In genomic region chr15:80615783-80616391, GRCh38 we compare ENCODE assay signal across 9 cellular contexts.
DNase-seq lines count a peak whose midpoint lies in the region; ATAC-seq and TF ChIP-seq lines count a peak whose summit lies in the region.
"Had no signal": no experiment of that assay in that cellular context is flagged by ENCODE, and none has a peak within 500 bp of the region (broad histone marks: within the 10 kb centered on the region; RNA-seq: fewer than 3 reads in every experiment).

No MANE protein-coding gene starts in this region.

- H3K4me3 Mint-ChIP-seq in neural progenitor cell = no peak overlapping the region
- H3K4me3 Mint-ChIP-seq in glutamatergic neuron (ENCODE audit: unreplicated experiment) = no peak overlapping the region

- ATAC-seq in GM21528 (IDR thresholded peaks at IDR 0.05; ENCODE audit: low FRiP score, unreplicated experiment) = no peak

- no peaks in the 10 kb centered on the region for H3K27me3 ChIP-seq in neural progenitor cell

- DNase-seq in DMS53 (lab: John Stamatoyannopoulos, UW) (peak; percentile 80), NCI-H2227 treated with DMSO at 0.1 percent for 48 hours (lab: John Stamatoyannopoulos, UW) (peak; percentile 87), dermis blood vessel endothelial cell (peak; percentile 72), neural progenitor cell (ENCODE audit: low spot score) (no peak), MV-4-11 (lab: John Stamatoyannopoulos, UW) (no peak), glutamatergic neuron (no peak), GM10248 (ENCODE audit: extremely low spot score) (no peak)

- H3K27me3 Mint-ChIP-seq in neural progenitor cell (ENCODE audit: insufficient read depth, low read depth) = no peaks in the 10 kb centered on the region
- H3K27me3 Mint-ChIP-seq in glutamatergic neuron (ENCODE audit: unreplicated experiment) = peaks cover 2% of the 10 kb centered on the region

- H3K4me2 ChIP-seq in neural progenitor cell = no peak overlapping the region

- H3K9ac ChIP-seq in neural progenitor cell = no peak overlapping the region

- H3K79me2 ChIP-seq in neural progenitor cell (ENCODE audit: low read depth) = no peaks in the 10 kb centered on the region

- POLR2A ChIA-PET in GM10248 (lab: Yijun Ruan, JAX) = no interaction called here

- no peak for TF ChIP-seq CTCF in neural progenitor cell (IDR thresholded peaks at IDR 0.05)
- no peak for TF ChIP-seq CTCF in glutamatergic neuron (IDR thresholded peaks at IDR 0.05; ENCODE audit: partially characterized antibody, unreplicated experiment)
- no peak for TF ChIP-seq CTCF in GM10248 (IDR thresholded peaks at IDR 0.05; ENCODE audit: control extremely low read depth, extremely low read depth, low read depth, missing control alignments)

- no peaks in the 10 kb centered on the region for H3K36me3 ChIP-seq in neural progenitor cell
- H3K36me3 ChIP-seq: neutrophil had no signal

- peaks cover 4% of the 10 kb centered on the region for H3K4me1 Mint-ChIP-seq in neural progenitor cell
- H3K4me1 Mint-ChIP-seq in glutamatergic neuron (ENCODE audit: low read depth, unreplicated experiment) = peaks cover 11% of the 10 kb centered on the region

- no peaks in the 10 kb centered on the region for H3K9me3 ChIP-seq in neural progenitor cell (ENCODE audit: low read depth)
- H3K9me3 ChIP-seq: neutrophil had no signal

- H3K4me3 ChIP-seq in neural progenitor cell = no peak overlapping the region

- H3F3A ChIP-seq in neural progenitor cell (ENCODE audit: low read depth) = no peaks in the 10 kb centered on the region

- H3K4me1 ChIP-seq in neural progenitor cell = no peaks in the 10 kb centered on the region

- H3K36me3 Mint-ChIP-seq in neural progenitor cell = no peaks in the 10 kb centered on the region
- H3K36me3 Mint-ChIP-seq in glutamatergic neuron (ENCODE audit: unreplicated experiment) = no peaks in the 10 kb centered on the region

- no peak overlapping the region for H3K27ac ChIP-seq in neural progenitor cell
- H3K27ac ChIP-seq: neutrophil had no signal

- CTCF ChIA-PET in GM10248 (lab: Yijun Ruan, JAX) = no interaction called here

- H3K27ac Mint-ChIP-seq in neural progenitor cell = no peak overlapping the region
- no peak overlapping the region for H3K27ac Mint-ChIP-seq in glutamatergic neuron (ENCODE audit: unreplicated experiment)

- peak overlapping the region; percentile 42 for H2AFZ ChIP-seq in neural progenitor cell (replicated peaks)

- H4K20me1 ChIP-seq in neural progenitor cell (ENCODE audit: low read depth) = no peaks in the 10 kb centered on the region

- H3K9me3 Mint-ChIP-seq in neural progenitor cell (no peaks in the 10 kb centered on the region), glutamatergic neuron (ENCODE audit: unreplicated experiment) (no peaks in the 10 kb centered on the region)

Comparison
In these comparisons a context has a peak if more than half of its experiments do, and no peak if none do; other contexts are left out.
1. DNase-seq: peak in DMS53 (single experiment), NCI-H2227 treated with DMSO at 0.1 percent for 48 hours (single experiment) and dermis blood vessel endothelial cell (single experiment); none in neural progenitor cell (single experiment), MV-4-11 (single experiment), glutamatergic neuron (single experiment) and GM10248 (single experiment).